In the genomic region with DNA sequence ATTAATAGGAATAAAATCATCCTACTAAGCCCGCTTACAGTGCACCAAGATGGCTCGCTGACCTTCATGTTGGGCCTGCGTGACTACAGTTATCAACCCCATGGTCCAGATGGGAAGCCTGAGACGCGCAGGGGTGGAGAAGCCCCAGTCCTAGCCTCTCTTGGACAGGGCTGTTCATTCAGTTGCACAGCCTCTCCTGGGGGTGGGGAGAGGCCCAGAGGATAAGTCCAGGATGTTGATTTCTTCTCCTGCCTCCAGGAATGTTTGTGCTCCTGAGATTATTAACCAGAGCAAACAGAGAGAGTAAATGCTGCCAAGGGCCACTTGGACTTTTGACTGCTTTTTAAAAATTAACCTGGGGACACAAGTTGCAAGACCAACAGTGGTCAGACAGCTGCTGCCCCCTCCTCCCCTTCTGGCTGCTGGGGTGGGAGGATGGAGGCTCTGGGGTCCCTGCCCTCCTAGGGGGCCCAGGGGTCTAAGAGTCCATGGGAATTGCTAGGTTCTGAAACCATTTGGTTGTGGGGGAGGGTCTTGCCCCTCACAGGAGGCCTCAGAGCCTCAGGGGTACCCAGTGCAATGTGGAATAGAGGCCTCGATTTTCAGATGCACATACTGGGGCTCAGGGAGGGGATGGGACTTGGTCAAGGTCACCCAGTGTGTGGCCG, we compare ENCODE assay signal across 17 cellular contexts. TPM values are rescaled to one million over a fixed set of nuclear protein-coding genes. Genes with fewer than 3 reads are reported as not detected.
DNase-seq lines count a peak whose midpoint lies in the region; TF ChIP-seq lines count a peak whose summit lies in the region.
"Had no signal": no experiment of that assay in that cellular context is flagged by ENCODE, and none has a peak within 500 bp of the region (broad histone marks: within the 10 kb centered on the region; RNA-seq: fewer than 3 reads in every experiment).

No MANE protein-coding gene starts in this region.

- no peaks in the 10 kb centered on the region for H3K36me3 Mint-ChIP-seq in mesothelial cell of epicardium

- H3K4me2 ChIP-seq in BLaER1 = no peak overlapping the region
- H3K4me2 ChIP-seq in osteoblast (ENCODE audit: insufficient read depth, low read length) = no peak overlapping the region

- H3K4me3 ChIP-seq in BLaER1 = no peak overlapping the region
- peak overlapping the region in 1 of 4 donors; percentile 27 for H3K4me3 ChIP-seq in Peyer's patch
- H3K4me3 ChIP-seq in osteoblast (ENCODE audit: insufficient read depth, low read length) = no peak overlapping the region
- no peak overlapping the region for H3K4me3 ChIP-seq in foreskin fibroblast (ENCODE audit: low read depth in 1 of 2, low read length in 2 of 2)

- TF ChIP-seq CTCF in Peyer's patch (IDR thresholded peaks at IDR 0.05) (peak in 1 of 6 experiments; percentile 12), osteoblast (IDR thresholded peaks at IDR 0.05; ENCODE audit: extremely low read depth, low read depth, low read length) (no peak), mesothelial cell of epicardium (IDR thresholded peaks at IDR 0.05; ENCODE audit: unreplicated experiment) (no peak), foreskin fibroblast (IDR thresholded peaks at IDR 0.05; ENCODE audit: low read depth, low read length) (no peak)

- no peaks in the 10 kb centered on the region for H3K4me1 Mint-ChIP-seq in mesothelial cell of epicardium

- peak overlapping the region; percentile 44 for H3K27ac ChIP-seq in BLaER1
- peak overlapping the region in 3 of 4 donors; percentile 58 to 95 (median 90) for H3K27ac ChIP-seq in Peyer's patch
- no peak overlapping the region for H3K27ac ChIP-seq in osteoblast (ENCODE audit: low read depth, low read length)
- H3K27ac ChIP-seq: neutrophil had no signal

- no peaks in the 10 kb centered on the region for H3K9me3 Mint-ChIP-seq in mesothelial cell of epicardium
- H3K9me3 Mint-ChIP-seq: HFFc6 had no signal

- TF ChIP-seq POLR2A in Peyer's patch (IDR thresholded peaks at IDR 0.05) = no peak

- no peak overlapping the region for H2AFZ ChIP-seq in osteoblast (ENCODE audit: low read length)

- H3K79me2 ChIP-seq in osteoblast (ENCODE audit: insufficient read depth, low read length) = no peaks in the 10 kb centered on the region

- no peaks in the 10 kb centered on the region for H4K20me1 ChIP-seq in BLaER1
- H4K20me1 ChIP-seq in osteoblast (ENCODE audit: insufficient read depth, low read length) = no peaks in the 10 kb centered on the region

- H3K4me1 ChIP-seq in BLaER1 (peaks cover 54% of the 10 kb centered on the region), Peyer's patch (peaks cover 0 to 27% (median 3%) of the 10 kb centered on the region in 4 donors), osteoblast (ENCODE audit: insufficient read depth, low read length) (no peaks in the 10 kb centered on the region)

- no peaks in the 10 kb centered on the region for H3K9me3 ChIP-seq in BLaER1
- H3K9me3 ChIP-seq in Peyer's patch = no peaks in the 10 kb centered on the region
- no peaks in the 10 kb centered on the region for H3K9me3 ChIP-seq in osteoblast (ENCODE audit: low read depth, low read length)
- H3K9me3 ChIP-seq: neutrophil had no signal

- no peak overlapping the region for H3K4me3 Mint-ChIP-seq in mesothelial cell of epicardium
- H3K4me3 Mint-ChIP-seq: HFFc6 had no signal

- H3K27ac Mint-ChIP-seq in mesothelial cell of epicardium = no peak overlapping the region
- H3K27ac Mint-ChIP-seq: HFFc6 had no signal

- no peak overlapping the region for H3K9ac ChIP-seq in BLaER1

- peak in 2 of 3 donors; percentile 63 to 74 for DNase-seq in Peyer's patch
- peak; percentile 90 for DNase-seq in kidney tubule cell (ENCODE audit: low spot score)
- DNase-seq in osteoblast (ENCODE audit: insufficient read length, low spot score, missing footprints) = peak; percentile 58
- no peak for DNase-seq in mesothelial cell of epicardium (ENCODE audit: low spot score in 2 of 2, unreplicated experiment in 2 of 2)
- no peak for DNase-seq in foreskin fibroblast
- DNase-seq in pons (ENCODE audit: low spot score) = no peak
- no peak for DNase-seq in effector CD8-positive, alpha-beta T cell (lab: John Stamatoyannopoulos, UW)
- DNase-seq: HFFc6, KBM-7, NCI-H1105 treated with DMSO at 0.1 percent for 48 hours, NCI-H2171, NCI-H774 had no signal

- H3K36me3 ChIP-seq in BLaER1 (no peaks in the 10 kb centered on the region), Peyer's patch (no peaks in the 10 kb centered on the region), osteoblast (ENCODE audit: insufficient read depth, low read length) (no peaks in the 10 kb centered on the region)
- H3K36me3 ChIP-seq: neutrophil had no signal

- no peaks in the 10 kb centered on the region for H3K27me3 ChIP-seq in BLaER1
- no peaks in the 10 kb centered on the region for H3K27me3 ChIP-seq in Peyer's patch
- H3K27me3 ChIP-seq in osteoblast (ENCODE audit: insufficient read depth, low read length) = peaks cover 18% of the 10 kb centered on the region

- peaks cover 16% of the 10 kb centered on the region for H3K27me3 Mint-ChIP-seq in mesothelial cell of epicardium (ENCODE audit: low read depth)

RNA-seq across cellular contexts. Expression of gene AMBP, which starts 2.8 kb away (rescaled TPM):
- total RNA-seq in Peyer's patch (1 to 10 TPM in 1 of 4 donors, not detected in 3; 4.4 TPM), osteoblast (not detected in 2 replicates), mesothelial cell of epicardium (0.16 to 0.22 TPM in 2 of 3 replicates, not detected in the other)
- total RNA-seq: dermis microvascular lymphatic vessel endothelial cell, HFFc6, lung microvascular endothelial cell had no signal

RNA-seq across cellular contexts. Expression of gene KIF12, which starts 18.2 kb away (rescaled TPM):
- 10 to 100 TPM; 23.6 to 85.3 (median 41.3) TPM for total RNA-seq in Peyer's patch
- not detected in 2 replicates for total RNA-seq in osteoblast
- 3.3 to 5.2 TPM (median 4.7 TPM) in 3 replicates for total RNA-seq in mesothelial cell of epicardium
- total RNA-seq: dermis microvascular lymphatic vessel endothelial cell, HFFc6, lung microvascular endothelial cell, skeletal muscle tissue had no signal

Comparison
In these comparisons a context has a peak if more than half of its experiments do, and no peak if none do; other contexts are left out.
1. DNase-seq: peak in Peyer's patch (2 of 3), kidney tubule cell (single experiment) and osteoblast (single experiment); none in mesothelial cell of epicardium (0 of 2), foreskin fibroblast (0 of 2), pons (single experiment) and effector CD8-positive, alpha-beta T cell (single experiment).